ENCODE assay signal across 1 cellular context in the genomic region with DNA sequence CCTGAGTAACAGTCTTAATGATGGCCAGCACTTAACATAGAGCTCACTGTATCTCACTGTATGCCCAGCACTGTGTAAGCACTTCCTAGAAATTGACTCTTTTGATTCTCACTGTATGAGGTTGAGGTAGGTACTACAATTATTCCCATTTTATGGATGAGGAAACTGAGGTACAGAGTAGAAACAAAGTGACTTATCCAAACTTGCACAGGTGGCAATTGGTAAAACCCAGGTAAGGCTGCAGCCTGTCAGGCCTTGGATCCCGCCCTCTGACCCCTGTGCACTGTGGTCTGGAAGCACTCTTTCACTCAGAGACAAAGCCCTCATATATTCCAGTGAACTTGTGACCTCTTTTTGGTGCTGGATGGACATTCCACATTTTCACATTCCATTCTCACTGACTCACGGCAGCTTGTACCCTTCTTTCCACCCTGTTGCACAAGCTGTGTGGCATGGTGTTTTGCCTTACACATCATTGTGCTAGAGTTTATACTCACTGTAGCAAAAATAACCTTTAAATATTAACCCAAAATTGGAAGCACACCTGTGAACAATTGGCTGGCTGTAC.
TF ChIP-seq lines count a peak whose summit lies in the region.

No MANE protein-coding gene starts in this region.

TF ChIP-seq in HepG2, 621 proteins besides CTCF, POLR2A, EP300 and RAD21 (continued from another document and continues in another):
- TF ChIP-seq ZNF646 (CRISPR knock-in tag; IDR thresholded peaks at IDR 0.05) (peak; percentile 83), SRSF9 (IDR thresholded peaks at IDR 0.05; ENCODE audit: borderline replicate concordance, insufficient read depth, low read depth, low read length, poor library complexity, severe bottlenecking) (no peak), ZNF839 (CRISPR knock-in tag; IDR thresholded peaks at IDR 0.05; ENCODE audit: borderline replicate concordance) (no peak), BRF2 (CRISPR knock-in tag; IDR thresholded peaks at IDR 0.05) (no peak), BORCS8-MEF2B (CRISPR knock-in tag; IDR thresholded peaks at IDR 0.05) (no peak), ZBTB1 (CRISPR knock-in tag; IDR thresholded peaks at IDR 0.05; ENCODE audit: borderline replicate concordance) (no peak), NFKBIZ (CRISPR knock-in tag; IDR thresholded peaks at IDR 0.05) (no peak; the same call in 1 of the 2 replicates), ZNF180 (CRISPR knock-in tag; IDR thresholded peaks at IDR 0.05; ENCODE audit: borderline replicate concordance, low read depth) (no peak), ZNF792 (CRISPR knock-in tag; IDR thresholded peaks at IDR 0.05) (peak; percentile 86; the same call in 1 of the 2 replicates), ZFX (CRISPR knock-in tag; IDR thresholded peaks at IDR 0.05; ENCODE audit: low read depth) (peak; percentile 68), PHF8 (CRISPR knock-in tag; IDR thresholded peaks at IDR 0.05) (no peak), JDP2 (CRISPR knock-in tag; IDR thresholded peaks at IDR 0.05; ENCODE audit: borderline replicate concordance) (no peak), KLF13 (CRISPR knock-in tag; IDR thresholded peaks at IDR 0.05) (no peak), IKZF5 (CRISPR knock-in tag; IDR thresholded peaks at IDR 0.05) (peak; percentile 96), DMAP1 (CRISPR knock-in tag; IDR thresholded peaks at IDR 0.05) (peak; percentile 60; the same call in 1 of the 2 replicates), ZNF790 (CRISPR knock-in tag; IDR thresholded peaks at IDR 0.05; ENCODE audit: borderline replicate concordance) (no peak), KLF15 (CRISPR knock-in tag; IDR thresholded peaks at IDR 0.05; ENCODE audit: borderline replicate concordance) (no peak), REPIN1 (CRISPR knock-in tag; IDR thresholded peaks at IDR 0.05; ENCODE audit: borderline replicate concordance, low read depth) (peak; percentile 59; the same call in 1 of the 2 replicates), IRF1 (CRISPR knock-in tag; IDR thresholded peaks at IDR 0.05; ENCODE audit: low read depth) (no peak), RXRA (CRISPR knock-in tag; IDR thresholded peaks at IDR 0.05) (peak; percentile 99), TCF12 (IDR thresholded peaks at IDR 0.05) (no peak), TCF12 (CRISPR knock-in tag; IDR thresholded peaks at IDR 0.05) (peak; percentile 72; the same call in 1 of the 2 replicates), IRF9 (CRISPR knock-in tag; IDR thresholded peaks at IDR 0.05; ENCODE audit: borderline replicate concordance) (no peak), SMYD3 (CRISPR knock-in tag; IDR thresholded peaks at IDR 0.05) (no peak), ZFP36L1 (CRISPR knock-in tag; IDR thresholded peaks at IDR 0.05) (no peak), ARHGAP35 (CRISPR knock-in tag; IDR thresholded peaks at IDR 0.05; ENCODE audit: borderline replicate concordance) (no peak), ZNF501 (CRISPR knock-in tag; IDR thresholded peaks at IDR 0.05) (peak; percentile 48; the same call in 1 of the 2 replicates), ZNF619 (CRISPR knock-in tag; IDR thresholded peaks at IDR 0.05) (no peak), NR2F1 (CRISPR knock-in tag; IDR thresholded peaks at IDR 0.05) (peak; percentile 95 to 98), RFX1 (IDR thresholded peaks at IDR 0.05) (no peak), ZNF510 (CRISPR knock-in tag; IDR thresholded peaks at IDR 0.05; ENCODE audit: low read depth) (no peak), JUN (CRISPR knock-in tag; IDR thresholded peaks at IDR 0.05) (peak; percentile 99), SIN3A (IDR thresholded peaks at IDR 0.05; ENCODE audit: borderline replicate concordance, low read depth, low read length) (no peak), CEBPG (CRISPR knock-in tag; IDR thresholded peaks at IDR 0.05) (peak; percentile 99), CREB3 (CRISPR knock-in tag; IDR thresholded peaks at IDR 0.05) (no peak)
- TF ChIP-seq, protein P1, sequence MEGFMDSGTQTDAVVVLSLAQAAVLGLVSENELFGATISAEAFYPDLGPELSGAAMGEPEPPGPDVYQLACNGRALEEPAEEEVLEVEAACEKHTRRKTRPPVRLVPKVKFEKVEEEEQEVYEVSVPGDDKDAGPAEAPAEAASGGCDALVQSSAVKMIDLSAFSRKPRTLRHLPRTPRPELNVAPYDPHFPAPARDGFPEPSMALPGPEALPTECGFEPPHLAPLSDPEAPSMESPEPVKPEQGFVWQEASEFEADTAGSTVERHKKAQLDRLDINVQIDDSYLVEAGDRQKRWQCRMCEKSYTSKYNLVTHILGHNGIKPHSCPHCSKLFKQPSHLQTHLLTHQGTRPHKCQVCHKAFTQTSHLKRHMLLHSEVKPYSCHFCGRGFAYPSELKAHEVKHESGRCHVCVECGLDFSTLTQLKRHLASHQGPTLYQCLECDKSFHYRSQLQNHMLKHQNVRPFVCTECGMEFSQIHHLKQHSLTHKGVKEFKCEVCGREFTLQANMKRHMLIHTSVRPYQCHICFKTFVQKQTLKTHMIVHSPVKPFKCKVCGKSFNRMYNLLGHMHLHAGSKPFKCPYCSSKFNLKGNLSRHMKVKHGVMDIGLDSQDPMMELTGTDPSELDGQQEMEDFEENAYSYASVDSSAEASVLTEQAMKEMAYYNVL (CRISPR knock-in tag; IDR thresholded peaks at IDR 0.05; ENCODE audit: borderline replicate concordance) = peak; percentile 97
- TF ChIP-seq, protein P2, sequence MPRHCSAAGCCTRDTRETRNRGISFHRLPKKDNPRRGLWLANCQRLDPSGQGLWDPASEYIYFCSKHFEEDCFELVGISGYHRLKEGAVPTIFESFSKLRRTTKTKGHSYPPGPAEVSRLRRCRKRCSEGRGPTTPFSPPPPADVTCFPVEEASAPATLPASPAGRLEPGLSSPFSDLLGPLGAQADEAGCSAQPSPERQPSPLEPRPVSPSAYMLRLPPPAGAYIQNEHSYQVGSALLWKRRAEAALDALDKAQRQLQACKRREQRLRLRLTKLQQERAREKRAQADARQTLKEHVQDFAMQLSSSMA (CRISPR knock-in tag; IDR thresholded peaks at IDR 0.05) = no peak
- TF ChIP-seq, protein P3, sequence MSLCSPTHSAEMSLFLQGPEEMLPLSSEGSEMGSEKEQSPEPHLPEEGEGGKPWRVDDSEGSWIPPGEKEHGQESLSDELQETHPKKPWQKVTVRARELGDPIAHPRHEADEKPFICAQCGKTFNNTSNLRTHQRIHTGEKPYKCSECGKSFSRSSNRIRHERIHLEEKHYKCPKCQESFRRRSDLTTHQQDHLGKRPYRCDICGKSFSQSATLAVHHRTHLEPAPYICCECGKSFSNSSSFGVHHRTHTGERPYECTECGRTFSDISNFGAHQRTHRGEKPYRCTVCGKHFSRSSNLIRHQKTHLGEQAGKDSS (CRISPR knock-in tag; IDR thresholded peaks at IDR 0.05; ENCODE audit: borderline replicate concordance, low read depth) = peak; percentile 72; the same call in 1 of the 2 replicates
- TF ChIP-seq, protein P4, sequence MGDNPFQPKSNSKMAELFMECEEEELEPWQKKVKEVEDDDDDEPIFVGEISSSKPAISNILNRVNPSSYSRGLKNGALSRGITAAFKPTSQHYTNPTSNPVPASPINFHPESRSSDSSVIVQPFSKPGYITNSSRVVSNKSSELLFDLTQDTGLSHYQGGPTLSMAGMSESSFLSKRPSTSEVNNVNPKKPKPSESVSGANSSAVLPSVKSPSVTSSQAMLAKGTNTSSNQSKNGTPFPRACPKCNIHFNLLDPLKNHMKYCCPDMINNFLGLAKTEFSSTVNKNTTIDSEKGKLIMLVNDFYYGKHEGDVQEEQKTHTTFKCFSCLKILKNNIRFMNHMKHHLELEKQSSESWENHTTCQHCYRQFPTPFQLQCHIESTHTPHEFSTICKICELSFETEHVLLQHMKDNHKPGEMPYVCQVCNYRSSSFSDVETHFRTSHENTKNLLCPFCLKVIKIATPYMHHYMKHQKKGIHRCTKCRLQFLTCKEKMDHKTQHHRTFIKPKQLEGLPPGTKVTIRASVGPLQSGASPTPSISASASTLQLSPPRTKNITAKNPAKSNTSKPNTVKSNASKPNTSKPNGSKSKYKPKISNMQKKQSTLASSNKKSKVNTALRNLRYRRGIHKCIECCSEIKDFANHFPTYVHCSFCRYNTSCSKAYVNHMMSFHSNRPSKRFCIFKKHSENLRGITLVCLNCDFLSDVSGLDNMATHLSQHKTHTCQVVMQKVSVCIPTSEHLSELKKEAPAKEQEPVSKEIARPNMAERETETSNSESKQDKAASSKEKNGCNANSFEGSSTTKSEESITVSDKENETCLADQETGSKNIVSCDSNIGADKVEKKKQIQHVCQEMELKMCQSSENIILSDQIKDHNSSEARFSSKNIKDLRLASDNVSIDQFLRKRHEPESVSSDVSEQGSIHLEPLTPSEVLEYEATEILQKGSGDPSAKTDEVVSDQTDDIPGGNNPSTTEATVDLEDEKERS (CRISPR knock-in tag; IDR thresholded peaks at IDR 0.05) = no peak
